15 cellular contexts compared by ENCODE assay signal in genomic region chr5:139440416-139440815, GRCh38. TPM values are rescaled to one million over a fixed set of nuclear protein-coding genes. Genes with fewer than 3 reads are reported as not detected.
DNase-seq lines count a peak whose midpoint lies in the region; ATAC-seq and TF ChIP-seq lines count a peak whose summit lies in the region.
"Not testable (repeated sequence)": the region's sequence is repeated elsewhere in the genome, so short reads cannot be mapped to it uniquely, and the experiment has no call there.
"Had no signal": no experiment of that assay in that cellular context is flagged by ENCODE, and none has a peak within 500 bp of the region (broad histone marks: within the 10 kb centered on the region; RNA-seq: fewer than 3 reads in every experiment).

No MANE protein-coding gene starts in this region.

- not testable (repeated sequence) for H3K36me3 ChIP-seq in CD4-positive, alpha-beta memory T cell (ENCODE audit: insufficient read depth, low read length); OCI-LY3 (replicated peaks; ENCODE audit: low read depth, low read length); naive thymus-derived CD4-positive, alpha-beta T cell (ENCODE audit: control insufficient read depth in 2 of 3, insufficient read depth in 3 of 3, low read length in 3 of 3)

- peak overlapping the region in 4 of 7 donors; percentile 83 to 100 (median 100) for H3K27ac Mint-ChIP-seq in CD4-positive, alpha-beta memory T cell
- H3K27ac Mint-ChIP-seq in activated CD4-positive, alpha-beta memory T cell treated with anti-CD3 and anti-CD28 coated beads for 36 hours, result peak overlapping the region; percentile 99
- peak overlapping the region; percentile 98 for H3K27ac Mint-ChIP-seq in activated T-helper 17 cell treated with anti-CD3 and anti-CD28 coated beads, Interleukin-2, amount 50 U/mL, for 72 hours
- H3K27ac Mint-ChIP-seq in naive thymus-derived CD4-positive, alpha-beta T cell, result peak overlapping the region in 6 of 9 donors; percentile 96 to 100 (median 99)
- peak overlapping the region; percentile 97 for H3K27ac Mint-ChIP-seq in stimulated activated memory B cell treated with anti-CD40 and anti-IgM and Interleukin-4, amounts not matched to agents 10 μg/mL and 1 μg/mL and 100 μg/mL, for 72 hours

- not testable (repeated sequence) for H3K36me3 Mint-ChIP-seq in CD4-positive, alpha-beta memory T cell; naive thymus-derived CD4-positive, alpha-beta T cell
- peaks cover 21% of the 10 kb centered on the region for H3K36me3 Mint-ChIP-seq in activated CD4-positive, alpha-beta memory T cell treated with anti-CD3 and anti-CD28 coated beads for 36 hours
- peaks cover 32% of the 10 kb centered on the region for H3K36me3 Mint-ChIP-seq in activated T-helper 17 cell treated with anti-CD3 and anti-CD28 coated beads, Interleukin-2, amount 50 U/mL, for 72 hours (ENCODE audit: low read depth)
- peaks cover 15% of the 10 kb centered on the region for H3K36me3 Mint-ChIP-seq in stimulated activated memory B cell treated with anti-CD40 and anti-IgM and Interleukin-4, amounts not matched to agents 10 μg/mL and 1 μg/mL and 100 μg/mL, for 72 hours

- intact Hi-C loops in CD4-positive, alpha-beta memory T cell (cut with micrococcal nuclease); activated CD4-positive, alpha-beta memory T cell treated with anti-CD3 and anti-CD28 coated beads for 36 hours (cut with micrococcal nuclease); dorsolateral prefrontal cortex (cut with DNase I); naive thymus-derived CD4-positive, alpha-beta T cell (cut with micrococcal nuclease): not testable (repeated sequence)

- H3K79me2 ChIP-seq in OCI-LY3 (ENCODE audit: low read length), result not testable (repeated sequence)

- ATAC-seq in activated T-helper 17 cell treated with anti-CD3 and anti-CD28 coated beads, Interleukin-2, amount 50 U/mL, for 72 hours (replicated peaks); naive thymus-derived CD4-positive, alpha-beta T cell; stimulated activated memory B cell treated with anti-CD40 and anti-IgM and Interleukin-4, amounts not matched to agents 10 μg/mL and 1 μg/mL and 100 μg/mL, for 72 hours: not testable (repeated sequence)

- not testable (repeated sequence) for H3K27me3 ChIP-seq in CD4-positive, alpha-beta memory T cell (ENCODE audit: insufficient read depth, low read length); OCI-LY3 (ENCODE audit: low read depth, low read length); dorsolateral prefrontal cortex; naive thymus-derived CD4-positive, alpha-beta T cell (ENCODE audit: control insufficient read depth in 2 of 2, insufficient read depth in 2 of 2, low read length in 2 of 2)

- POLR2A ChIA-PET in CD4-positive, alpha-beta memory T cell (lab: Charles Lee; ENCODE audit: partially characterized antibody), result interaction anchor here (1.0 to 11.9 kb wide), 8 partner anchors 10 to 167 kb away, joined by 3 to 171 read pairs (median 28); partner anchors contain the start of genes ECSCR, SMIM33 and STING1
- POLR2A ChIA-PET in activated CD4-positive, alpha-beta memory T cell treated with anti-CD3 and anti-CD28 coated beads for 36 hours (lab: Charles Lee), result interaction anchor here (0.7 to 5.1 kb wide), 5 partner anchors 7 to 71 kb away, joined by 4 to 65 read pairs (median 23); no protein-coding TSS in a partner anchor
- POLR2A ChIA-PET in naive thymus-derived CD4-positive, alpha-beta T cell (lab: Charles Lee), result interaction anchor here (1.0 to 5.1 kb wide), 10 partner anchors 9 to 100 kb away, joined by 3 to 54 read pairs (median 5); partner anchors contain the start of genes PAIP2, SMIM33 and STING1

- H3K27me3 Mint-ChIP-seq in CD4-positive, alpha-beta memory T cell; activated CD4-positive, alpha-beta memory T cell treated with anti-CD3 and anti-CD28 coated beads for 36 hours; activated T-helper 17 cell treated with anti-CD3 and anti-CD28 coated beads, Interleukin-2, amount 50 U/mL, for 72 hours; naive thymus-derived CD4-positive, alpha-beta T cell; stimulated activated memory B cell treated with anti-CD40 and anti-IgM and Interleukin-4, amounts not matched to agents 10 μg/mL and 1 μg/mL and 100 μg/mL, for 72 hours: not testable (repeated sequence)

- not testable (repeated sequence) for H3K9me3 Mint-ChIP-seq in CD4-positive, alpha-beta memory T cell; activated CD4-positive, alpha-beta memory T cell treated with anti-CD3 and anti-CD28 coated beads for 36 hours; activated T-helper 17 cell treated with anti-CD3 and anti-CD28 coated beads, Interleukin-2, amount 50 U/mL, for 72 hours; naive thymus-derived CD4-positive, alpha-beta T cell; stimulated activated memory B cell treated with anti-CD40 and anti-IgM and Interleukin-4, amounts not matched to agents 10 μg/mL and 1 μg/mL and 100 μg/mL, for 72 hours

- H3K4me1 Mint-ChIP-seq in CD4-positive, alpha-beta memory T cell, result peaks cover 33 to 74% (median 43%) of the 10 kb centered on the region in 4 donors
- peaks cover 70% of the 10 kb centered on the region for H3K4me1 Mint-ChIP-seq in activated CD4-positive, alpha-beta memory T cell treated with anti-CD3 and anti-CD28 coated beads for 36 hours (ENCODE audit: low read depth)
- peaks cover 37% of the 10 kb centered on the region for H3K4me1 Mint-ChIP-seq in activated T-helper 17 cell treated with anti-CD3 and anti-CD28 coated beads, Interleukin-2, amount 50 U/mL, for 72 hours
- H3K4me1 Mint-ChIP-seq in naive thymus-derived CD4-positive, alpha-beta T cell, result peaks cover 24 to 60% (median 52%) of the 10 kb centered on the region in 7 donors
- peaks cover 27% of the 10 kb centered on the region for H3K4me1 Mint-ChIP-seq in stimulated activated memory B cell treated with anti-CD40 and anti-IgM and Interleukin-4, amounts not matched to agents 10 μg/mL and 1 μg/mL and 100 μg/mL, for 72 hours

- peak overlapping the region in 4 of 8 donors; percentile 31 to 98 (median 76) for H3K4me3 Mint-ChIP-seq in CD4-positive, alpha-beta memory T cell
- H3K4me3 Mint-ChIP-seq in activated CD4-positive, alpha-beta memory T cell treated with anti-CD3 and anti-CD28 coated beads for 36 hours, result peak overlapping the region; percentile 98
- peak overlapping the region; percentile 87 for H3K4me3 Mint-ChIP-seq in activated T-helper 17 cell treated with anti-CD3 and anti-CD28 coated beads, Interleukin-2, amount 50 U/mL, for 72 hours
- peak overlapping the region in 5 of 10 donors; percentile 84 to 99 (median 95) for H3K4me3 Mint-ChIP-seq in naive thymus-derived CD4-positive, alpha-beta T cell
- not testable (repeated sequence) for H3K4me3 Mint-ChIP-seq in stimulated activated memory B cell treated with anti-CD40 and anti-IgM and Interleukin-4, amounts not matched to agents 10 μg/mL and 1 μg/mL and 100 μg/mL, for 72 hours

- not testable (repeated sequence) for H3K9ac ChIP-seq in OCI-LY3 (ENCODE audit: low read length)

- not testable (repeated sequence) for TF ChIP-seq CTCF in OCI-LY3 (IDR thresholded peaks at IDR 0.05; ENCODE audit: low read depth, low read length); dorsolateral prefrontal cortex (IDR thresholded peaks at IDR 0.05 in 54 of 56, conservative IDR thresholded peaks at IDR 0.05 in 2 of 56; ENCODE audit: low read depth in 1 of 56, partially characterized antibody in 56 of 56)

- H3K4me2 ChIP-seq in OCI-LY3 (ENCODE audit: low read length), result peak overlapping the region; percentile 99; the same call in 1 of the 2 replicates

- peak overlapping the region; percentile 99 for H3K27ac ChIP-seq in CD4-positive, alpha-beta memory T cell (ENCODE audit: low read depth, low read length)
- not testable (repeated sequence) for H3K27ac ChIP-seq in OCI-LY3 (ENCODE audit: low read length); naive thymus-derived CD4-positive, alpha-beta T cell (ENCODE audit: low read depth, low read length)
- H3K27ac ChIP-seq in dorsolateral prefrontal cortex, result peak overlapping the region in 35 of 59 donors; percentile 76 to 99 (median 97)

- H2AFZ ChIP-seq in OCI-LY3 (ENCODE audit: low read depth, low read length), result not testable (repeated sequence)

- peaks cover 41% of the 10 kb centered on the region for H3K4me1 ChIP-seq in CD4-positive, alpha-beta memory T cell (ENCODE audit: insufficient read depth, low read length)
- peaks cover 43% of the 10 kb centered on the region for H3K4me1 ChIP-seq in OCI-LY3 (ENCODE audit: low read length)
- peaks cover 15 to 28% of the 10 kb centered on the region in 2 donors for H3K4me1 ChIP-seq in naive thymus-derived CD4-positive, alpha-beta T cell (ENCODE audit: control insufficient read depth in 2 of 2, insufficient read depth in 2 of 2, low read length in 2 of 2)

- DNase-seq in CD4-positive, alpha-beta memory T cell; activated CD4-positive, alpha-beta memory T cell treated with anti-CD3 and anti-CD28 coated beads for 36 hours; dorsolateral prefrontal cortex; naive thymus-derived CD4-positive, alpha-beta T cell: not testable (repeated sequence)

- not testable (repeated sequence) for H3K4me3 ChIP-seq in CD4-positive, alpha-beta memory T cell (ENCODE audit: low read length in 2 of 2); OCI-LY3 (ENCODE audit: low read length); dorsolateral prefrontal cortex; naive thymus-derived CD4-positive, alpha-beta T cell (ENCODE audit: low read length)

- not testable (repeated sequence) for H3K9me3 ChIP-seq in CD4-positive, alpha-beta memory T cell (ENCODE audit: control insufficient read depth in 1 of 2, low read length in 2 of 2); OCI-LY3 (ENCODE audit: insufficient read depth, low read length); naive thymus-derived CD4-positive, alpha-beta T cell (ENCODE audit: control insufficient read depth in 2 of 3, low read length in 3 of 3)

- not testable (repeated sequence) for H4K20me1 ChIP-seq in OCI-LY3 (ENCODE audit: insufficient read depth, low read length)

- CTCF ChIA-PET in CD4-positive, alpha-beta memory T cell (lab: Charles Lee; ENCODE audit: partially characterized antibody), result interaction anchor here (1.3 to 1.5 kb wide), 3 partner anchors 73 to 326 kb away, joined by 3 to 4 read pairs (median 3); no protein-coding TSS in a partner anchor
- CTCF ChIA-PET in activated CD4-positive, alpha-beta memory T cell treated with anti-CD3 and anti-CD28 coated beads for 36 hours (lab: Charles Lee), result interaction anchor here (1.0 to 5.3 kb wide), 3 partner anchors 18 to 72 kb away, joined by 3 to 51 read pairs (median 29); no protein-coding TSS in a partner anchor
- CTCF ChIA-PET in naive thymus-derived CD4-positive, alpha-beta T cell (lab: Charles Lee), result interaction anchor here (1.2 to 8.1 kb wide), 2 partner anchors 34 to 73 kb away, joined by 3 to 60 read pairs; no protein-coding TSS in a partner anchor

RNA-seq across cellular contexts. Expression of gene DNAJC18, which starts 1.1 kb away (rescaled TPM):
- total RNA-seq in CD4-positive, alpha-beta memory T cell, result 1 to 10 TPM; 6.2 to 7.3 TPM
- polyA plus RNA-seq in CD4-positive, alpha-beta memory T cell, result 1 to 10 TPM; 1.8 to 6.5 TPM
- 10 to 100 TPM; 54.1 to 56.0 TPM for total RNA-seq in activated CD4-positive, alpha-beta memory T cell treated with anti-CD3 and anti-CD28 coated beads for 36 hours
- 10 to 100 TPM; 23.4 to 41.5 TPM for total RNA-seq in activated T-helper 17 cell treated with anti-CD3 and anti-CD28 coated beads, Interleukin-2, amount 50 U/mL, for 72 hours
- total RNA-seq in dorsolateral prefrontal cortex, result 10 to 100 TPM; 26.6 to 69.5 (median 49.7) TPM
- total RNA-seq in naive thymus-derived CD4-positive, alpha-beta T cell, result 1 to 10 TPM; 2.2 to 9.7 (median 4.9) TPM
- polyA plus RNA-seq in naive thymus-derived CD4-positive, alpha-beta T cell, result 1 to 10 TPM; 3.8 to 6.8 TPM

RNA-seq across cellular contexts. Expression of gene ECSCR, which starts 22.1 kb away (rescaled TPM):
- total RNA-seq in CD4-positive, alpha-beta memory T cell, result under 1 TPM; 0.32 to 0.33 TPM
- not detected for polyA plus RNA-seq in CD4-positive, alpha-beta memory T cell
- 1 to 10 TPM; 3.7 to 4.2 TPM for total RNA-seq in activated CD4-positive, alpha-beta memory T cell treated with anti-CD3 and anti-CD28 coated beads for 36 hours
- 1 to 10 TPM; 3.3 to 4.1 TPM for total RNA-seq in activated T-helper 17 cell treated with anti-CD3 and anti-CD28 coated beads, Interleukin-2, amount 50 U/mL, for 72 hours
- 10 to 100 TPM in 2 of 120 experiments, 1 to 10 TPM in 105, under 1 TPM in 4, not detected in 9; 0.47 to 14.0 (median 3.3) TPM for total RNA-seq in dorsolateral prefrontal cortex
- total RNA-seq in naive thymus-derived CD4-positive, alpha-beta T cell, result under 1 TPM in 3 of 5 experiments, not detected in 2; 0.37 to 0.73 (median 0.38) TPM
- polyA plus RNA-seq in naive thymus-derived CD4-positive, alpha-beta T cell, result under 1 TPM in 1 of 2 donors, not detected in 1; 0.19 TPM
- total RNA-seq: HepG2, K562, MCF 10A had no signal
- polyA plus RNA-seq: CD8-positive, alpha-beta memory T cell had no signal

RNA-seq across cellular contexts. Expression of gene SMIM33, which starts 30.4 kb away (rescaled TPM):
- total RNA-seq in CD4-positive, alpha-beta memory T cell, result 1 to 10 TPM; 1.1 to 1.2 TPM
- polyA plus RNA-seq in CD4-positive, alpha-beta memory T cell, result under 1 TPM; 0.31 to 0.94 TPM
- 1 to 10 TPM; 1.5 TPM for total RNA-seq in activated CD4-positive, alpha-beta memory T cell treated with anti-CD3 and anti-CD28 coated beads for 36 hours
- total RNA-seq in activated T-helper 17 cell treated with anti-CD3 and anti-CD28 coated beads, Interleukin-2, amount 50 U/mL, for 72 hours, result under 1 TPM; 0.54 to 0.90 TPM
- total RNA-seq in dorsolateral prefrontal cortex, result not detected
- under 1 TPM in 3 of 5 experiments, not detected in 2; 0.14 to 0.99 (median 0.27) TPM for total RNA-seq in naive thymus-derived CD4-positive, alpha-beta T cell
- under 1 TPM; 0.09 to 0.64 TPM for polyA plus RNA-seq in naive thymus-derived CD4-positive, alpha-beta T cell
- total RNA-seq: HepG2, HFFc6, HT1080, K562, LHCN-M2, MCF 10A had no signal
- polyA plus RNA-seq: AG04450, HepG2, K562 had no signal

RNA-seq across cellular contexts. Expression of gene SPATA24, which starts 36.5 kb away (rescaled TPM):
- 1 to 10 TPM; 5.6 to 7.5 TPM for total RNA-seq in CD4-positive, alpha-beta memory T cell
- 1 to 10 TPM; 4.2 to 5.6 TPM for polyA plus RNA-seq in CD4-positive, alpha-beta memory T cell
- 1 to 10 TPM; 3.7 to 5.2 TPM for total RNA-seq in activated CD4-positive, alpha-beta memory T cell treated with anti-CD3 and anti-CD28 coated beads for 36 hours
- 1 to 10 TPM; 5.6 to 9.2 TPM for total RNA-seq in activated T-helper 17 cell treated with anti-CD3 and anti-CD28 coated beads, Interleukin-2, amount 50 U/mL, for 72 hours
- 10 to 100 TPM in 6 of 120 experiments, 1 to 10 TPM in 114; 2.5 to 12.3 (median 6.3) TPM for total RNA-seq in dorsolateral prefrontal cortex
- 1 to 10 TPM; 4.4 to 7.6 (median 5.8) TPM for total RNA-seq in naive thymus-derived CD4-positive, alpha-beta T cell
- polyA plus RNA-seq in naive thymus-derived CD4-positive, alpha-beta T cell, result 1 to 10 TPM; 4.6 to 6.6 TPM

RNA-seq across cellular contexts. Expression of gene STING1, which starts 42.1 kb away (rescaled TPM):
- total RNA-seq in CD4-positive, alpha-beta memory T cell, result 100 to 1,000 TPM; 141 to 144 TPM
- 100 to 1,000 TPM; 124 to 176 TPM for polyA plus RNA-seq in CD4-positive, alpha-beta memory T cell
- 100 to 1,000 TPM; 339 to 344 TPM for total RNA-seq in activated CD4-positive, alpha-beta memory T cell treated with anti-CD3 and anti-CD28 coated beads for 36 hours
- total RNA-seq in activated T-helper 17 cell treated with anti-CD3 and anti-CD28 coated beads, Interleukin-2, amount 50 U/mL, for 72 hours, result 100 to 1,000 TPM; 360 to 423 TPM
- 10 to 100 TPM in 68 of 120 experiments, 1 to 10 TPM in 52; 3.2 to 24.7 (median 10.5) TPM for total RNA-seq in dorsolateral prefrontal cortex
- total RNA-seq in naive thymus-derived CD4-positive, alpha-beta T cell, result 100 to 1,000 TPM; 124 to 213 (median 130) TPM
- polyA plus RNA-seq in naive thymus-derived CD4-positive, alpha-beta T cell, result 100 to 1,000 TPM in 1 of 2 donors, 10 to 100 TPM in 1; 84.6 to 150 TPM
